Comparison of ENCODE assay signal across 16 cellular contexts in genomic region chr5:87141544-87141943, GRCh38.
DNase-seq lines count a peak whose midpoint lies in the region; ATAC-seq and TF ChIP-seq lines count a peak whose summit lies in the region.
"Had no signal": no experiment of that assay in that cellular context is flagged by ENCODE, and none has a peak within 500 bp of the region (broad histone marks: within the 10 kb centered on the region; RNA-seq: fewer than 3 reads in every experiment).

No MANE protein-coding gene starts in this region.

- no peak overlapping the region for H3K4me2 ChIP-seq in osteoblast (ENCODE audit: insufficient read depth, low read length)

- H3K27ac ChIP-seq in SJCRH30 (peak overlapping the region; percentile 21), osteoblast (ENCODE audit: low read depth, low read length) (no peak overlapping the region)
- H3K27ac ChIP-seq in CD4-positive, alpha-beta memory T cell (ENCODE audit: low read depth, low read length) = no peak overlapping the region

- CTCF ChIA-PET in CD4-positive, alpha-beta memory T cell (lab: Charles Lee; ENCODE audit: partially characterized antibody) = no interaction called here

- peaks cover 23% of the 10 kb centered on the region for H3K4me1 ChIP-seq in SJCRH30
- peaks cover 42% of the 10 kb centered on the region for H3K4me1 ChIP-seq in osteoblast (ENCODE audit: insufficient read depth, low read length)
- no peaks in the 10 kb centered on the region for H3K4me1 ChIP-seq in CD4-positive, alpha-beta memory T cell (ENCODE audit: insufficient read depth, low read length)
- H3K4me1 ChIP-seq: HAP-1 had no signal

- H3K36me3 ChIP-seq in SJCRH30 = no peaks in the 10 kb centered on the region
- H3K36me3 ChIP-seq in osteoblast (ENCODE audit: insufficient read depth, low read length) = no peaks in the 10 kb centered on the region
- H3K36me3 ChIP-seq in CD4-positive, alpha-beta memory T cell (ENCODE audit: insufficient read depth, low read length) = no peaks in the 10 kb centered on the region
- H3K36me3 ChIP-seq: HAP-1 had no signal

- no peak overlapping the region for H3K4me3 ChIP-seq in SJCRH30
- H3K4me3 ChIP-seq in fibroblast of the aortic adventitia (ENCODE audit: low read depth, low read length) = no peak overlapping the region
- H3K4me3 ChIP-seq in osteoblast (ENCODE audit: insufficient read depth, low read length) = no peak overlapping the region
- H3K4me3 ChIP-seq in CD4-positive, alpha-beta memory T cell (ENCODE audit: low read length in 2 of 2) = no peak overlapping the region
- H3K4me3 ChIP-seq: HAP-1 had no signal

- 0 out of 2 replicates have a peak, but pooled peaks cover 3% of the 10 kb centered on the region for H3K9me3 ChIP-seq in SJCRH30 (replicated peaks)
- no peaks in the 10 kb centered on the region for H3K9me3 ChIP-seq in osteoblast (ENCODE audit: low read depth, low read length)
- H3K9me3 ChIP-seq in CD4-positive, alpha-beta memory T cell (ENCODE audit: control insufficient read depth in 1 of 2, low read length in 2 of 2) = no peaks in the 10 kb centered on the region
- H3K9me3 ChIP-seq: Caco-2, HAP-1 had no signal

- ATAC-seq in GM19328 (IDR thresholded peaks at IDR 0.05; ENCODE audit: unreplicated experiment) (no peak), left ventricle myocardium superior (no peak), GM21717 (IDR thresholded peaks at IDR 0.05; ENCODE audit: unreplicated experiment) (no peak)
- ATAC-seq: CD8-positive, alpha-beta T cell had no signal

- no peak overlapping the region for H3K27ac Mint-ChIP-seq in CD4-positive, alpha-beta memory T cell
- H3K27ac Mint-ChIP-seq: CD8-positive, alpha-beta T cell; HFFc6 had no signal

- H2AFZ ChIP-seq in osteoblast (ENCODE audit: low read length) = no peak overlapping the region

- intact Hi-C loops in CD4-positive, alpha-beta memory T cell (cut with micrococcal nuclease) = no loop called here
- intact Hi-C loops in left ventricle myocardium superior (cut with micrococcal nuclease) = no loop called here

- H3K27me3 ChIP-seq in SJCRH30 = no peaks in the 10 kb centered on the region
- no peaks in the 10 kb centered on the region for H3K27me3 ChIP-seq in osteoblast (ENCODE audit: insufficient read depth, low read length)
- no peaks in the 10 kb centered on the region for H3K27me3 ChIP-seq in CD4-positive, alpha-beta memory T cell (ENCODE audit: insufficient read depth, low read length)

- H3K4me3 Mint-ChIP-seq in CD4-positive, alpha-beta memory T cell = no peak overlapping the region
- H3K4me3 Mint-ChIP-seq: CD8-positive, alpha-beta T cell; HFFc6 had no signal

- H3K4me1 Mint-ChIP-seq in CD4-positive, alpha-beta memory T cell = peaks cover 0 to 4% (median 0%) of the 10 kb centered on the region in 4 donors

- no peaks in the 10 kb centered on the region for H3K79me2 ChIP-seq in osteoblast (ENCODE audit: insufficient read depth, low read length)

- DNase-seq in LHCN-M2 (ENCODE audit: low read depth) = peak; percentile 60
- peak in 1 of 2 experiments; percentile 32 for DNase-seq in SJCRH30
- peak; percentile 43 for DNase-seq in fibroblast of the aortic adventitia (ENCODE audit: low read depth)
- peak; percentile 9 for DNase-seq in osteoblast (ENCODE audit: insufficient read length, low spot score, missing footprints)
- DNase-seq in CD4-positive, alpha-beta memory T cell = no peak
- DNase-seq in left ventricle myocardium superior = no peak
- DNase-seq: C1 segment of cervical spinal cord; Caco-2; CD8-positive, alpha-beta T cell; DMS153; DND-41; GOT3; HFFc6 had no signal

- H3K9me3 Mint-ChIP-seq in CD4-positive, alpha-beta memory T cell = peaks cover 0 to 3% (median 0%) of the 10 kb centered on the region in 8 donors
- H3K9me3 Mint-ChIP-seq: CD8-positive, alpha-beta T cell had no signal

- no peak for TF ChIP-seq CTCF in fibroblast of the aortic adventitia (IDR thresholded peaks at IDR 0.05; ENCODE audit: insufficient read depth, low read length)
- TF ChIP-seq CTCF in osteoblast (IDR thresholded peaks at IDR 0.05; ENCODE audit: extremely low read depth, low read depth, low read length) = no peak

- H3K27me3 Mint-ChIP-seq in CD4-positive, alpha-beta memory T cell = no peaks in the 10 kb centered on the region

- POLR2A ChIA-PET in CD4-positive, alpha-beta memory T cell (lab: Charles Lee; ENCODE audit: partially characterized antibody) = no interaction called here

- H3K36me3 Mint-ChIP-seq in CD4-positive, alpha-beta memory T cell = no peaks in the 10 kb centered on the region
- H3K36me3 Mint-ChIP-seq: CD8-positive, alpha-beta T cell had no signal

- no peaks in the 10 kb centered on the region for H4K20me1 ChIP-seq in osteoblast (ENCODE audit: insufficient read depth, low read length)

Comparison
In these comparisons a context has a peak if more than half of its experiments do, and no peak if none do; other contexts are left out.
1. DNase-seq: peak in LHCN-M2 (single experiment), fibroblast of the aortic adventitia (single experiment) and osteoblast (single experiment); none in CD4-positive, alpha-beta memory T cell (0 of 5) and left ventricle myocardium superior (single experiment).